ENCODE assay signal across 1 cellular context in genomic region chr2:147910990-147911473, GRCh38.
TF ChIP-seq lines count a peak whose summit lies in the region.

No MANE protein-coding gene starts in this region.

TF ChIP-seq in HCT116, 20 proteins besides CTCF, POLR2A, EP300 and RAD21 (continued from another document):
- TF ChIP-seq POLR2AphosphoS5 (IDR thresholded peaks at IDR 0.05; ENCODE audit: low read depth, low read length) = no peak
- no peak for TF ChIP-seq TCF7L2 (IDR thresholded peaks at IDR 0.05; ENCODE audit: borderline replicate concordance, extremely low read depth, insufficient read depth, insufficient read length)
- no peak for TF ChIP-seq YY1 (IDR thresholded peaks at IDR 0.05; ENCODE audit: extremely low read depth, insufficient replicate concordance, low read depth, low read length)
- TF ChIP-seq EGR1 (IDR thresholded peaks at IDR 0.05; ENCODE audit: low read depth) = no peak
- TF ChIP-seq CBX3 (IDR thresholded peaks at IDR 0.05; ENCODE audit: low read depth) = no peak
- no peak for TF ChIP-seq FOSL1 (IDR thresholded peaks at IDR 0.05; ENCODE audit: low read depth)
